In genomic region chr19:13149628-13150186, GRCh38 we compare ENCODE assay signal across 8 cellular contexts. TPM values are rescaled to one million over a fixed set of nuclear protein-coding genes. Genes with fewer than 3 reads are reported as not detected.
DNase-seq lines count a peak whose midpoint lies in the region; ATAC-seq and TF ChIP-seq lines count a peak whose summit lies in the region.

No MANE protein-coding gene starts in this region.

- peak overlapping the region; percentile 92 for H3K9ac ChIP-seq in OCI-LY1 (ENCODE audit: low read length)

- POLR2A ChIA-PET in CD4-positive, alpha-beta memory T cell (lab: Charles Lee; ENCODE audit: partially characterized antibody): interaction anchor here (0.6 to 4.8 kb wide), 14 partner anchors 16 to 259 kb away, joined by 3 to 415 read pairs (median 5); partner anchors contain the start of genes GCDH, NACC1 and TRMT1

- peak; percentile 2 for ATAC-seq in GM21723 (IDR thresholded peaks at IDR 0.05; ENCODE audit: unreplicated experiment)
- no peak for ATAC-seq in stimulated activated naive CD8-positive, alpha-beta T cell treated with anti-CD3 and anti-CD28 coated beads, Interleukin-15, Interleukin-2, amounts not matched to agents 100 U/mL and 50 U/mL, for 24 hours
- no peak for ATAC-seq in HG02852 (IDR thresholded peaks at IDR 0.05; ENCODE audit: unreplicated experiment)

- H3K4me1 Mint-ChIP-seq in CD4-positive, alpha-beta memory T cell: peaks cover 10 to 47% (median 22%) of the 10 kb centered on the region in 4 donors

- H3K36me3 ChIP-seq in CD4-positive, alpha-beta memory T cell (ENCODE audit: insufficient read depth, low read length): peaks cover 7% of the 10 kb centered on the region
- H3K36me3 ChIP-seq in OCI-LY1 (ENCODE audit: insufficient read depth, low read length) (peaks cover 6% of the 10 kb centered on the region), brain microvascular endothelial cell (replicated peaks) (peaks cover 20% of the 10 kb centered on the region)

- no peaks in the 10 kb centered on the region for H3K79me2 ChIP-seq in OCI-LY1 (ENCODE audit: insufficient read depth, low read length)

- H3K4me3 ChIP-seq in CD4-positive, alpha-beta memory T cell (ENCODE audit: low read length in 2 of 2): peak overlapping the region; percentile 81 to 98
- H3K4me3 ChIP-seq in OCI-LY1 (ENCODE audit: low read depth, low read length, poor library complexity, severe bottlenecking) (peak overlapping the region; percentile 90), brain microvascular endothelial cell (ENCODE audit: low read depth, low read length) (peak overlapping the region; percentile 91)

- peak overlapping the region; percentile 92 for H3K4me2 ChIP-seq in OCI-LY1 (ENCODE audit: low read length)

- H3K27me3 Mint-ChIP-seq in CD4-positive, alpha-beta memory T cell: peaks cover 0 to 3% of the 10 kb centered on the region in 2 donors

- H3K9me2 ChIP-seq in OCI-LY1 (ENCODE audit: low read depth, low read length): no peaks in the 10 kb centered on the region

- H3K9me3 Mint-ChIP-seq in CD4-positive, alpha-beta memory T cell: peaks cover 0 to 17% (median 3%) of the 10 kb centered on the region in 8 donors

- no peaks in the 10 kb centered on the region for H3K27me3 ChIP-seq in CD4-positive, alpha-beta memory T cell (ENCODE audit: insufficient read depth, low read length)
- no peaks in the 10 kb centered on the region for H3K27me3 ChIP-seq in OCI-LY1 (ENCODE audit: insufficient read depth, low read length)
- H3K27me3 ChIP-seq in brain microvascular endothelial cell (replicated peaks): no peaks in the 10 kb centered on the region
- no peaks in the 10 kb centered on the region for H3K27me3 ChIP-seq in layer of hippocampus (ENCODE audit: control insufficient read depth, insufficient read depth, low read length)

- H3K4me1 ChIP-seq in CD4-positive, alpha-beta memory T cell (ENCODE audit: insufficient read depth, low read length): peaks cover 17% of the 10 kb centered on the region
- peaks cover 32% of the 10 kb centered on the region for H3K4me1 ChIP-seq in OCI-LY1 (ENCODE audit: insufficient read depth, low read length, severe bottlenecking)

- H3K36me3 Mint-ChIP-seq in CD4-positive, alpha-beta memory T cell: peaks cover 17 to 38% of the 10 kb centered on the region in 2 donors

- no peaks in the 10 kb centered on the region for H3F3A ChIP-seq in OCI-LY1 (ENCODE audit: insufficient read depth, low read length)

- no peaks in the 10 kb centered on the region for H4K20me1 ChIP-seq in OCI-LY1 (ENCODE audit: insufficient read depth, low read length)

- CTCF ChIA-PET in CD4-positive, alpha-beta memory T cell (lab: Charles Lee; ENCODE audit: partially characterized antibody): interaction anchor here (0.6 to 2.1 kb wide), 14 partner anchors 12 to 172 kb away, joined by 3 to 12 read pairs (median 4); no protein-coding TSS in a partner anchor

- in situ Hi-C loops in brain microvascular endothelial cell (cut with HindIII; ENCODE audit: low pct_ligation_motif_present, low sequenced_read_pairs): no loop called here

- DNase-seq in CD4-positive, alpha-beta memory T cell: no peak
- DNase-seq in brain microvascular endothelial cell (peak; percentile 34), superior temporal gyrus (ENCODE audit: extremely low spot score) (no peak)
- DNase-seq in stimulated activated naive CD8-positive, alpha-beta T cell treated with anti-CD3 and anti-CD28 coated beads, Interleukin-15, Interleukin-2, amounts not matched to agents 100 U/mL and 50 U/mL, for 24 hours: peak; percentile 49

- intact Hi-C loops in CD4-positive, alpha-beta memory T cell (cut with micrococcal nuclease): loop anchor here (1.0 to 5.0 kb wide), 8 partner anchors 33 to 933 kb away; partner anchors contain the start of genes JUNB and TRMT1

- TF ChIP-seq CTCF in OCI-LY1 (IDR thresholded peaks at IDR 0.05; ENCODE audit: low read length): no peak
- no peak for TF ChIP-seq CTCF in brain microvascular endothelial cell (IDR thresholded peaks at IDR 0.05; ENCODE audit: low read depth, low read length, missing control alignments)

- H2AFZ ChIP-seq in OCI-LY1 (ENCODE audit: low read length): no peak overlapping the region

- H3K27ac Mint-ChIP-seq in CD4-positive, alpha-beta memory T cell: peak overlapping the region; percentile 95 to 99 (median 98)

- peak overlapping the region; percentile 95 to 99 (median 99) for H3K4me3 Mint-ChIP-seq in CD4-positive, alpha-beta memory T cell

- H3K27ac ChIP-seq in CD4-positive, alpha-beta memory T cell (ENCODE audit: low read depth, low read length): peak overlapping the region; percentile 98
- H3K27ac ChIP-seq in OCI-LY1 (ENCODE audit: low read depth, low read length, poor library complexity, severe bottlenecking) (peak overlapping the region; percentile 6), brain microvascular endothelial cell (peak overlapping the region; percentile 86), layer of hippocampus (ENCODE audit: low read depth, low read length) (peak overlapping the region; percentile 97)

- H3K9me3 ChIP-seq in CD4-positive, alpha-beta memory T cell (ENCODE audit: control insufficient read depth in 1 of 2, low read length in 2 of 2): no peaks in the 10 kb centered on the region
- no peaks in the 10 kb centered on the region for H3K9me3 ChIP-seq in OCI-LY1 (ENCODE audit: low read length)

RNA-seq across cellular contexts. Expression of gene STX10, which starts 0.5 kb away (rescaled TPM):
- total RNA-seq in CD4-positive, alpha-beta memory T cell: 10 to 100 TPM; 63.7 to 64.0 TPM
- polyA plus RNA-seq in CD4-positive, alpha-beta memory T cell: 10 to 100 TPM; 57.9 to 64.2 TPM

RNA-seq across cellular contexts. Expression of gene IER2, which starts 0.5 kb away (rescaled TPM):
- 100 to 1,000 TPM; 148 to 153 TPM for total RNA-seq in CD4-positive, alpha-beta memory T cell
- polyA plus RNA-seq in CD4-positive, alpha-beta memory T cell: 100 to 1,000 TPM; 201 to 446 TPM

RNA-seq across cellular contexts. Expression of gene NACC1, which starts 31.6 kb away (rescaled TPM):
- 10 to 100 TPM; 25.8 to 34.1 TPM for total RNA-seq in CD4-positive, alpha-beta memory T cell
- 1 to 10 TPM in 1 of 2 donors, under 1 TPM in 1; 0.15 to 1.8 TPM for polyA plus RNA-seq in CD4-positive, alpha-beta memory T cell

RNA-seq across cellular contexts. Expression of gene TRMT1, which starts 33.2 kb away (rescaled TPM):
- 10 to 100 TPM; 70.6 to 78.4 TPM for total RNA-seq in CD4-positive, alpha-beta memory T cell
- 10 to 100 TPM; 18.0 to 24.9 TPM for polyA plus RNA-seq in CD4-positive, alpha-beta memory T cell

RNA-seq across cellular contexts. Expression of gene LYL1, which starts 47.0 kb away (rescaled TPM):
- 10 to 100 TPM; 16.1 to 16.9 TPM for total RNA-seq in CD4-positive, alpha-beta memory T cell
- polyA plus RNA-seq in CD4-positive, alpha-beta memory T cell: 1 to 10 TPM; 2.3 to 9.4 TPM

Comparison
In these comparisons a context has a peak if more than half of its experiments do, and no peak if none do; other contexts are left out.
1. DNase-seq: peak in brain microvascular endothelial cell (single experiment) and stimulated activated naive CD8-positive, alpha-beta T cell treated with anti-CD3 and anti-CD28 coated beads, Interleukin-15, Interleukin-2, amounts not matched to agents 100 U/mL and 50 U/mL, for 24 hours (single experiment); none in CD4-positive, alpha-beta memory T cell (0 of 5) and superior temporal gyrus (single experiment).
2. H3K27ac ChIP-seq: peak in every context shown above with its lines; median percentile 98 in CD4-positive, alpha-beta memory T cell; 97 in layer of hippocampus; 86 in brain microvascular endothelial cell; 6 in OCI-LY1.
3. Peak in every context shown above with its lines, with median percentiles within 50 percentile points of each other: H3K4me3 ChIP-seq.